ENCODE assay signal across 8 cellular contexts in genomic region chr3:13022348-13023250, GRCh38. TPM values are rescaled to one million over a fixed set of nuclear protein-coding genes. Genes with fewer than 3 reads are reported as not detected.
DNase-seq lines count a peak whose midpoint lies in the region; ATAC-seq, FAIRE-seq and TF ChIP-seq lines count a peak whose summit lies in the region.

No MANE protein-coding gene starts in this region.

- peaks cover 70% of the 10 kb centered on the region for H3K4me1 ChIP-seq in left ventricle myocardium inferior

- H3K27ac ChIP-seq in left ventricle myocardium inferior (replicated peaks), result peak overlapping the region; percentile 87
- H3K27ac ChIP-seq in skin epidermis, result peak overlapping the region in 16 of 21 experiments; percentile 1 to 94 (median 34)

- H3K27me3 ChIP-seq in left ventricle myocardium inferior (ENCODE audit: low read depth), result no peaks in the 10 kb centered on the region

- intact Hi-C loops in left ventricle myocardium inferior (cut with micrococcal nuclease), result no loop called here

- no peaks in the 10 kb centered on the region for H3K9me3 ChIP-seq in left ventricle myocardium inferior (replicated peaks)

- DNase-seq in GM18507 (ENCODE audit: extremely low spot score, insufficient read length, low read depth), result no peak
- peak; percentile 78 for DNase-seq in SK-N-DZ (ENCODE audit: low spot score)
- peak; percentile 85 for DNase-seq in left ventricle myocardium inferior
- no peak for DNase-seq in middle frontal gyrus (ENCODE audit: extremely low spot score, low spot score)
- no peak for DNase-seq in NOMO-1 (lab: John Stamatoyannopoulos, UW; ENCODE audit: unreplicated experiment in 2 of 2)
- no peak for DNase-seq in NCI-H774 (lab: John Stamatoyannopoulos, UW)

- FAIRE-seq in GM18507 (lab: Jason Lieb, UNC), result peak; percentile 87

- TF ChIP-seq CTCF in left ventricle myocardium inferior (IDR thresholded peaks at IDR 0.05; ENCODE audit: borderline replicate concordance), result no peak

- H3K36me3 ChIP-seq in left ventricle myocardium inferior, result no peaks in the 10 kb centered on the region

- H3K4me3 ChIP-seq in left ventricle myocardium inferior (peak overlapping the region; percentile 57), skin epidermis (peak overlapping the region in 2 of 7 experiments; percentile 3 to 13)

- peak; percentile 53 for ATAC-seq in HG02642 (IDR thresholded peaks at IDR 0.05; ENCODE audit: poor library complexity, unreplicated experiment)

RNA-seq across cellular contexts. Expression of gene IQSEC1, which starts 50.6 kb away (rescaled TPM):
- 13.8 and 17.7 TPM in 2 replicates for polyA plus RNA-seq in SK-N-DZ (2014; cell fraction: cytosol; rRNA removed)
- 18.1 and 36.8 TPM in 2 replicates for polyA plus RNA-seq in SK-N-DZ (2014; cell fraction: nucleus; rRNA removed)
- total RNA-seq in left ventricle myocardium inferior, result 78.6 TPM

Comparison
In these comparisons a context has a peak if more than half of its experiments do, and no peak if none do; other contexts are left out.
1. DNase-seq: peak in SK-N-DZ (single experiment) and left ventricle myocardium inferior (single experiment); none in GM18507 (single experiment), middle frontal gyrus (single experiment), NOMO-1 (0 of 2) and NCI-H774 (single experiment).